In genomic region chr5:115309751-115310370, GRCh38 we compare ENCODE assay signal across 8 cellular contexts. TPM values are rescaled to one million over a fixed set of nuclear protein-coding genes. Genes with fewer than 3 reads are reported as not detected.
DNase-seq lines count a peak whose midpoint lies in the region; ATAC-seq and TF ChIP-seq lines count a peak whose summit lies in the region.

No MANE protein-coding gene starts in this region.

- H3K36me3 Mint-ChIP-seq in WTC11: no peaks in the 10 kb centered on the region

- no peak overlapping the region for H3K27ac Mint-ChIP-seq in WTC11

- H3K4me3 Mint-ChIP-seq in WTC11: no peak overlapping the region

- WGBS in thyroid gland, 2 donors: 10 to 13% methylated on average over 1 of the region's 1 CpG

- no peaks in the 10 kb centered on the region for H3K9me3 ChIP-seq in thyroid gland

- CTCF ChIA-PET in WTC11 (lab: Charles Lee): interaction anchor here (0.9 to 5.2 kb wide), 10 partner anchors 20 to 266 kb away, joined by 3 to 73 read pairs (median 4); partner anchors contain the start of gene FEM1C

- no peaks in the 10 kb centered on the region for H3K27me3 Mint-ChIP-seq in WTC11 (ENCODE audit: low read depth)

- intact Hi-C loops in left ventricle myocardium superior (cut with micrococcal nuclease) (loop anchor here (2.0 to 10.0 kb wide), 2 partner anchors 65 to 277 kb away; no protein-coding TSS in a partner anchor), thyroid gland (cut with DNase I) (loop anchor here (5.0 kb wide), 1 partner anchor 277 kb away; no protein-coding TSS in a partner anchor)

- H3K4me3 ChIP-seq in thyroid gland (replicated peaks in 1 of 3): no peak overlapping the region

- TF ChIP-seq CTCF in WTC11 (IDR thresholded peaks at IDR 0.05) (no peak; the same call in 1 of the 2 replicates), thyroid gland (IDR thresholded peaks at IDR 0.05) (peak in 4 of 6 experiments; percentile 33 to 80 (median 70))

- no peak for TF ChIP-seq POLR2A in thyroid gland (IDR thresholded peaks at IDR 0.05)

- peak; percentile 43; the same call in 1 of the 2 replicates for ATAC-seq in WTC11
- ATAC-seq in left ventricle myocardium superior: peak; percentile 38

- H3K9me3 Mint-ChIP-seq in WTC11: peaks cover 9% of the 10 kb centered on the region; the same call in 1 of the 2 replicates

- H3K27me3 ChIP-seq in thyroid gland: no peaks in the 10 kb centered on the region

- H3K4me1 Mint-ChIP-seq in WTC11: peaks cover 19% of the 10 kb centered on the region

- no peaks in the 10 kb centered on the region for H3K4me1 ChIP-seq in thyroid gland

- POLR2A ChIA-PET in WTC11 (lab: Charles Lee): no interaction called here

- no peak overlapping the region for H3K27ac ChIP-seq in thyroid gland

- DNase-seq in NCI-H2029 (lab: John Stamatoyannopoulos, UW): peak; percentile 23
- no peak for DNase-seq in NCI-H2029 treated with DMSO at 0.1 percent for 48 hours (lab: John Stamatoyannopoulos, UW)
- peak; percentile 67 for DNase-seq in LoVo (ENCODE audit: low spot score)
- DNase-seq in WTC11 (ENCODE audit: low spot score): no peak
- DNase-seq in left ventricle myocardium superior: no peak
- no peak for DNase-seq in thyroid gland
- DNase-seq in activated CD4-positive, alpha-beta T cell treated with anti-CD3 and anti-CD28 coated beads, Interleukin-2, amount 50 U/mL, for 1 hour: no peak
- no peak for DNase-seq in NCI-H1048 (lab: John Stamatoyannopoulos, UW)

- H3K36me3 ChIP-seq in thyroid gland: no peaks in the 10 kb centered on the region

TF ChIP-seq in WTC11, 78 proteins besides CTCF, POLR2A, EP300 and RAD21:
- no peak for TF ChIP-seq NR1H2 (CRISPR knock-in tag; IDR thresholded peaks at IDR 0.05)
- TF ChIP-seq ZMAT4 (CRISPR knock-in tag; IDR thresholded peaks at IDR 0.05): no peak
- no peak for TF ChIP-seq AR (CRISPR knock-in tag; IDR thresholded peaks at IDR 0.05)
- no peak for TF ChIP-seq SP1 (CRISPR knock-in tag; conservative IDR thresholded peaks at IDR 0.05)
- no peak for TF ChIP-seq SMAD4 (CRISPR knock-in tag; IDR thresholded peaks at IDR 0.05)
- TF ChIP-seq ATF2 (CRISPR knock-in tag; IDR thresholded peaks at IDR 0.05; ENCODE audit: borderline replicate concordance, low read depth): no peak
- no peak for TF ChIP-seq ESRRA (CRISPR knock-in tag; IDR thresholded peaks at IDR 0.05; ENCODE audit: borderline replicate concordance)
- no peak for TF ChIP-seq RORB (CRISPR knock-in tag; IDR thresholded peaks at IDR 0.05)

RNA-seq across cellular contexts. Expression of gene CCDC112, which starts 13.4 kb away (rescaled TPM):
- total RNA-seq in WTC11 (2021): 10.8 to 12.2 TPM (median 11.6 TPM) in 3 replicates
- total RNA-seq in left ventricle myocardium superior: 4.6 TPM
- total RNA-seq in thyroid gland: 1 to 10 TPM; 3.3 to 4.9 (median 3.8) TPM

RNA-seq across cellular contexts. Expression of gene PGGT1B, which starts 47.2 kb away (rescaled TPM):
- total RNA-seq in WTC11 (2021): 41.8 to 48.0 TPM (median 43.0 TPM) in 3 replicates
- 23.4 TPM for total RNA-seq in left ventricle myocardium superior
- total RNA-seq in thyroid gland: 10 to 100 TPM; 19.9 to 30.8 (median 20.9) TPM

Comparison
In these comparisons a context has a peak if more than half of its experiments do, and no peak if none do; other contexts are left out.
1. DNase-seq: peak in NCI-H2029 (single experiment) and LoVo (single experiment); none in NCI-H2029 treated with DMSO at 0.1 percent for 48 hours (single experiment), WTC11 (single experiment), left ventricle myocardium superior (single experiment), thyroid gland (0 of 2), activated CD4-positive, alpha-beta T cell treated with anti-CD3 and anti-CD28 coated beads, Interleukin-2, amount 50 U/mL, for 1 hour (single experiment) and NCI-H1048 (single experiment).